28 cellular contexts compared by ENCODE assay signal in the genomic region with DNA sequence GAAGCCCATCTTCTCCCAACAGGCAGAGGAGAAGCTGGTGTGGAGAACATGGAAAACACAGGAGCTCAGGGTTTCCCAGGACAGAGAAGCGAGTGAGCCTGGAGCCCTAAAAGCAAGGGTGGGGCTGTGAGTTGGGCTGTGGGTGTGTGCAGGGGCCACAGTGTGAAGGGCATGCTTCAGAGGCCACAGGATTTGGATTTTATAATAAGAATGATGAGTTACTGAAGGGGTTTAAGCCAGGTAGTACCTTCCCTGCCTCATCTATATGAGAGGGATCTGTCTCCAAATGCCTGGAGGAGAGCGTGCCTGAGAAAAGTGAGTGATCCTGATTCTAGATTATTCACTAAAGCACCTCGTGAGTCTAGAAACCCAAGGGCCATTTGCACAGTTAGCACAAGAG.
"Had no signal": no experiment of that assay in that cellular context is flagged by ENCODE, and none has a peak within 500 bp of the region (broad histone marks: within the 10 kb centered on the region; RNA-seq: fewer than 3 reads in every experiment).

No MANE protein-coding gene starts in this region.

- H3K4me3 Mint-ChIP-seq: dendritic cell treated with granulocyte-macrophage colony-stimulating factor and Interleukin-4, amounts not matched to agents 40 ng/mL and 50 ng/mL, for 4 days; effector memory CD8-positive, alpha-beta T cell; endodermal cell; immature natural killer cell; mesothelial cell of epicardium had no signal

- H3K79me2 ChIP-seq: hepatocyte had no signal

- H3K27ac ChIP-seq: colonic mucosa, epithelial cell of prostate, foreskin keratinocyte, gastroesophageal sphincter, heart left ventricle, hepatocyte, left lung, lower lobe of right lung had no signal

- DNase-seq: colonic mucosa; cortex of kidney; effector CD8-positive, alpha-beta T cell; effector memory CD8-positive, alpha-beta T cell; endodermal cell; erythroblast; foreskin keratinocyte; heart left ventricle; hypothalamus; immature natural killer cell; islet precursor cell; kidney; kidney glomerular epithelial cell; left colon; left lung; left ventricle myocardium superior; lower lobe of right lung; mesenchymal stem cell; mucosa of descending colon; naive B cell had no signal

- H3K36me3 Mint-ChIP-seq: immature natural killer cell, mesothelial cell of epicardium, naive B cell had no signal

- H2AFZ ChIP-seq: hepatocyte had no signal

- H3K27me3 Mint-ChIP-seq: naive B cell had no signal

- H3K27me3 ChIP-seq: colonic mucosa had no signal

- H3K4me2 ChIP-seq: hepatocyte had no signal

- H3K4me1 ChIP-seq: colonic mucosa, foreskin keratinocyte, gastroesophageal sphincter, heart left ventricle, left lung, lower lobe of right lung had no signal

- H3K4me1 Mint-ChIP-seq: immature natural killer cell, mesothelial cell of epicardium had no signal

- H3K27ac Mint-ChIP-seq: dendritic cell treated with granulocyte-macrophage colony-stimulating factor and Interleukin-4, amounts not matched to agents 40 ng/mL and 50 ng/mL, for 4 days; effector memory CD8-positive, alpha-beta T cell; endodermal cell; immature natural killer cell; mesothelial cell of epicardium had no signal

- H3K4me3 ChIP-seq: colonic mucosa, gastroesophageal sphincter, heart left ventricle, hepatocyte, left lung, lower lobe of right lung, mucosa of descending colon had no signal

- ATAC-seq: effector memory CD8-positive, alpha-beta T cell; esophagus mucosa; foreskin keratinocyte; gastroesophageal sphincter; heart left ventricle; left colon; left lung; left ventricle myocardium superior; lower lobe of right lung; mucosa of descending colon had no signal

- H3K36me3 ChIP-seq: colonic mucosa, gastroesophageal sphincter, heart left ventricle, left lung, lower lobe of right lung had no signal

- H3K9me3 ChIP-seq: colonic mucosa, gastroesophageal sphincter, heart left ventricle, left lung, lower lobe of right lung, mucosa of descending colon had no signal

- H3K9me3 Mint-ChIP-seq: dendritic cell treated with granulocyte-macrophage colony-stimulating factor and Interleukin-4, amounts not matched to agents 40 ng/mL and 50 ng/mL, for 4 days; effector memory CD8-positive, alpha-beta T cell; endodermal cell; immature natural killer cell; mesothelial cell of epicardium; naive B cell had no signal

- FAIRE-seq: endometrium, frontal cortex, kidney had no signal
